In genomic region chr15:41827880-41828746, GRCh38 we compare ENCODE assay signal across 1 cellular context.
TF ChIP-seq lines count a peak whose summit lies in the region.

TSS of gene JMJD7 (plus strand) at chr15:41828092. CDS start at chr15:41828125, 33 bp downstream.

TF ChIP-seq in HepG2, 621 proteins besides CTCF, POLR2A, EP300 and RAD21 (continued from another document and continues in another):
- TF ChIP-seq SKIL (CRISPR knock-in tag; IDR thresholded peaks at IDR 0.05; ENCODE audit: borderline replicate concordance), result no peak
- TF ChIP-seq ZNF234 (CRISPR knock-in tag; conservative IDR thresholded peaks at IDR 0.05), result no peak
- TF ChIP-seq JUN (CRISPR knock-in tag; IDR thresholded peaks at IDR 0.05), result no peak
- no peak for TF ChIP-seq CHD2 (IDR thresholded peaks at IDR 0.05; ENCODE audit: low read depth, low read length)
- peak; percentile 27; the same call in 1 of the 2 replicates for TF ChIP-seq RXRB (CRISPR knock-in tag; IDR thresholded peaks at IDR 0.05; ENCODE audit: borderline replicate concordance)
- no peak for TF ChIP-seq MYNN (CRISPR knock-in tag; IDR thresholded peaks at IDR 0.05; ENCODE audit: low read depth)
- TF ChIP-seq HDAC1 (CRISPR knock-in tag; IDR thresholded peaks at IDR 0.05), result peak; percentile 30; the same call in 1 of the 2 replicates
- TF ChIP-seq ZNF691 (CRISPR knock-in tag; IDR thresholded peaks at IDR 0.05; ENCODE audit: borderline replicate concordance, low read depth), result no peak
- TF ChIP-seq HES4 (CRISPR knock-in tag; IDR thresholded peaks at IDR 0.05; ENCODE audit: borderline replicate concordance), result no peak
- TF ChIP-seq ZEB1 (IDR thresholded peaks at IDR 0.05; ENCODE audit: insufficient replicate concordance, low read depth), result no peak
- TF ChIP-seq, protein P1, sequence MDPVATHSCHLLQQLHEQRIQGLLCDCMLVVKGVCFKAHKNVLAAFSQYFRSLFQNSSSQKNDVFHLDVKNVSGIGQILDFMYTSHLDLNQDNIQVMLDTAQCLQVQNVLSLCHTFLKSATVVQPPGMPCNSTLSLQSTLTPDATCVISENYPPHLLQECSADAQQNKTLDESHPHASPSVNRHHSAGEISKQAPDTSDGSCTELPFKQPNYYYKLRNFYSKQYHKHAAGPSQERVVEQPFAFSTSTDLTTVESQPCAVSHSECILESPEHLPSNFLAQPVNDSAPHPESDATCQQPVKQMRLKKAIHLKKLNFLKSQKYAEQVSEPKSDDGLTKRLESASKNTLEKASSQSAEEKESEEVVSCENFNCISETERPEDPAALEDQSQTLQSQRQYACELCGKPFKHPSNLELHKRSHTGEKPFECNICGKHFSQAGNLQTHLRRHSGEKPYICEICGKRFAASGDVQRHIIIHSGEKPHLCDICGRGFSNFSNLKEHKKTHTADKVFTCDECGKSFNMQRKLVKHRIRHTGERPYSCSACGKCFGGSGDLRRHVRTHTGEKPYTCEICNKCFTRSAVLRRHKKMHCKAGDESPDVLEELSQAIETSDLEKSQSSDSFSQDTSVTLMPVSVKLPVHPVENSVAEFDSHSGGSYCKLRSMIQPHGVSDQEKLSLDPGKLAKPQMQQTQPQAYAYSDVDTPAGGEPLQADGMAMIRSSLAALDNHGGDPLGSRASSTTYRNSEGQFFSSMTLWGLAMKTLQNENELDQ (CRISPR knock-in tag; IDR thresholded peaks at IDR 0.05; ENCODE audit: borderline replicate concordance), result no peak
- 0 out of 2 replicates have a peak, but pooled peaks have one; percentile 59 for TF ChIP-seq ZNF296 (CRISPR knock-in tag; conservative IDR thresholded peaks at IDR 0.05)
- no peak for TF ChIP-seq ZNF879 (CRISPR knock-in tag; IDR thresholded peaks at IDR 0.05)
- TF ChIP-seq ZBTB7B (CRISPR knock-in tag; IDR thresholded peaks at IDR 0.05), result peak; percentile 24; the same call in 1 of the 2 replicates
- TF ChIP-seq, protein P2, sequence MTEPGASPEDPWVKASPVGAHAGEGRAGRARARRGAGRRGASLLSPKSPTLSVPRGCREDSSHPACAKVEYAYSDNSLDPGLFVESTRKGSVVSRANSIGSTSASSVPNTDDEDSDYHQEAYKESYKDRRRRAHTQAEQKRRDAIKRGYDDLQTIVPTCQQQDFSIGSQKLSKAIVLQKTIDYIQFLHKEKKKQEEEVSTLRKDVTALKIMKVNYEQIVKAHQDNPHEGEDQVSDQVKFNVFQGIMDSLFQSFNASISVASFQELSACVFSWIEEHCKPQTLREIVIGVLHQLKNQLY (CRISPR knock-in tag; IDR thresholded peaks at IDR 0.05), result no peak
- TF ChIP-seq RCOR2 (CRISPR knock-in tag; IDR thresholded peaks at IDR 0.05), result no peak
- no peak for TF ChIP-seq ZNF607 (CRISPR knock-in tag; IDR thresholded peaks at IDR 0.05; ENCODE audit: borderline replicate concordance)
- TF ChIP-seq, protein P3, sequence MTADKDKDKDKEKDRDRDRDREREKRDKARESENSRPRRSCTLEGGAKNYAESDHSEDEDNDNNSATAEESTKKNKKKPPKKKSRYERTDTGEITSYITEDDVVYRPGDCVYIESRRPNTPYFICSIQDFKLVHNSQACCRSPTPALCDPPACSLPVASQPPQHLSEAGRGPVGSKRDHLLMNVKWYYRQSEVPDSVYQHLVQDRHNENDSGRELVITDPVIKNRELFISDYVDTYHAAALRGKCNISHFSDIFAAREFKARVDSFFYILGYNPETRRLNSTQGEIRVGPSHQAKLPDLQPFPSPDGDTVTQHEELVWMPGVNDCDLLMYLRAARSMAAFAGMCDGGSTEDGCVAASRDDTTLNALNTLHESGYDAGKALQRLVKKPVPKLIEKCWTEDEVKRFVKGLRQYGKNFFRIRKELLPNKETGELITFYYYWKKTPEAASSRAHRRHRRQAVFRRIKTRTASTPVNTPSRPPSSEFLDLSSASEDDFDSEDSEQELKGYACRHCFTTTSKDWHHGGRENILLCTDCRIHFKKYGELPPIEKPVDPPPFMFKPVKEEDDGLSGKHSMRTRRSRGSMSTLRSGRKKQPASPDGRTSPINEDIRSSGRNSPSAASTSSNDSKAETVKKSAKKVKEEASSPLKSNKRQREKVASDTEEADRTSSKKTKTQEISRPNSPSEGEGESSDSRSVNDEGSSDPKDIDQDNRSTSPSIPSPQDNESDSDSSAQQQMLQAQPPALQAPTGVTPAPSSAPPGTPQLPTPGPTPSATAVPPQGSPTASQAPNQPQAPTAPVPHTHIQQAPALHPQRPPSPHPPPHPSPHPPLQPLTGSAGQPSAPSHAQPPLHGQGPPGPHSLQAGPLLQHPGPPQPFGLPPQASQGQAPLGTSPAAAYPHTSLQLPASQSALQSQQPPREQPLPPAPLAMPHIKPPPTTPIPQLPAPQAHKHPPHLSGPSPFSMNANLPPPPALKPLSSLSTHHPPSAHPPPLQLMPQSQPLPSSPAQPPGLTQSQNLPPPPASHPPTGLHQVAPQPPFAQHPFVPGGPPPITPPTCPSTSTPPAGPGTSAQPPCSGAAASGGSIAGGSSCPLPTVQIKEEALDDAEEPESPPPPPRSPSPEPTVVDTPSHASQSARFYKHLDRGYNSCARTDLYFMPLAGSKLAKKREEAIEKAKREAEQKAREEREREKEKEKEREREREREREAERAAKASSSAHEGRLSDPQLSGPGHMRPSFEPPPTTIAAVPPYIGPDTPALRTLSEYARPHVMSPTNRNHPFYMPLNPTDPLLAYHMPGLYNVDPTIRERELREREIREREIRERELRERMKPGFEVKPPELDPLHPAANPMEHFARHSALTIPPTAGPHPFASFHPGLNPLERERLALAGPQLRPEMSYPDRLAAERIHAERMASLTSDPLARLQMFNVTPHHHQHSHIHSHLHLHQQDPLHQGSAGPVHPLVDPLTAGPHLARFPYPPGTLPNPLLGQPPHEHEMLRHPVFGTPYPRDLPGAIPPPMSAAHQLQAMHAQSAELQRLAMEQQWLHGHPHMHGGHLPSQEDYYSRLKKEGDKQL (CRISPR knock-in tag; IDR thresholded peaks at IDR 0.05; ENCODE audit: low read depth), result no peak
- no peak for TF ChIP-seq HOXA9 (CRISPR knock-in tag; IDR thresholded peaks at IDR 0.05; ENCODE audit: borderline replicate concordance)
- no peak for TF ChIP-seq ZNF383 (CRISPR knock-in tag; IDR thresholded peaks at IDR 0.05; ENCODE audit: borderline replicate concordance)
- TF ChIP-seq PLRG1 (conservative IDR thresholded peaks at IDR 0.05), result no peak
- peak; percentile 30; the same call in 1 of the 2 replicates for TF ChIP-seq ZNF891 (CRISPR knock-in tag; IDR thresholded peaks at IDR 0.05)
- TF ChIP-seq FIP1L1 (IDR thresholded peaks at IDR 0.05; ENCODE audit: borderline replicate concordance, insufficient read depth, low read depth, low read length), result no peak
- TF ChIP-seq SAP130 (CRISPR knock-in tag; IDR thresholded peaks at IDR 0.05; ENCODE audit: low read depth), result peak; percentile 79
- TF ChIP-seq SSRP1 (CRISPR knock-in tag; IDR thresholded peaks at IDR 0.05), result no peak
- TF ChIP-seq IKZF1 (IDR thresholded peaks at IDR 0.05), result no peak
- TF ChIP-seq ETV5 (CRISPR knock-in tag; IDR thresholded peaks at IDR 0.05; ENCODE audit: borderline replicate concordance), result no peak
- no peak for TF ChIP-seq THAP7 (CRISPR knock-in tag; IDR thresholded peaks at IDR 0.05)
- TF ChIP-seq ZNF552 (CRISPR knock-in tag; IDR thresholded peaks at IDR 0.05; ENCODE audit: borderline replicate concordance), result peak; percentile 25; the same call in 1 of the 2 replicates
- TF ChIP-seq ZFP41 (CRISPR knock-in tag; IDR thresholded peaks at IDR 0.05; ENCODE audit: borderline replicate concordance), result no peak; the same call in 1 of the 2 replicates
- TF ChIP-seq TP53 (CRISPR knock-in tag; conservative IDR thresholded peaks at IDR 0.05), result no peak
- no peak for TF ChIP-seq MTF1 (CRISPR knock-in tag; IDR thresholded peaks at IDR 0.05)
- TF ChIP-seq XRCC5 (optimal IDR thresholded peaks at IDR 0.05; ENCODE audit: low read length), result no peak
- peak; percentile 97 for TF ChIP-seq KDM2A (CRISPR knock-in tag; IDR thresholded peaks at IDR 0.05; ENCODE audit: borderline replicate concordance, low read depth)
- TF ChIP-seq ZBTB44 (CRISPR knock-in tag; IDR thresholded peaks at IDR 0.05), result no peak
- no peak for TF ChIP-seq ZNF556 (CRISPR knock-in tag; IDR thresholded peaks at IDR 0.05; ENCODE audit: borderline replicate concordance)
- peak; percentile 58; the same call in 1 of the 2 replicates for TF ChIP-seq SIN3A (IDR thresholded peaks at IDR 0.05; ENCODE audit: borderline replicate concordance, low read depth, low read length)
- TF ChIP-seq HNF4G (IDR thresholded peaks at IDR 0.05; ENCODE audit: borderline replicate concordance, low read depth, low read length), result no peak
- TF ChIP-seq HNF4G (CRISPR knock-in tag; IDR thresholded peaks at IDR 0.05; ENCODE audit: borderline replicate concordance, low read depth), result no peak
- TF ChIP-seq IRX3 (CRISPR knock-in tag; IDR thresholded peaks at IDR 0.05; ENCODE audit: borderline replicate concordance, low read depth), result no peak
- TF ChIP-seq GABPB1 (CRISPR knock-in tag; IDR thresholded peaks at IDR 0.05), result peak; percentile 61; the same call in 1 of the 2 replicates
- no peak for TF ChIP-seq NR3C1 (CRISPR knock-in tag; IDR thresholded peaks at IDR 0.05)
- TF ChIP-seq, protein P4, sequence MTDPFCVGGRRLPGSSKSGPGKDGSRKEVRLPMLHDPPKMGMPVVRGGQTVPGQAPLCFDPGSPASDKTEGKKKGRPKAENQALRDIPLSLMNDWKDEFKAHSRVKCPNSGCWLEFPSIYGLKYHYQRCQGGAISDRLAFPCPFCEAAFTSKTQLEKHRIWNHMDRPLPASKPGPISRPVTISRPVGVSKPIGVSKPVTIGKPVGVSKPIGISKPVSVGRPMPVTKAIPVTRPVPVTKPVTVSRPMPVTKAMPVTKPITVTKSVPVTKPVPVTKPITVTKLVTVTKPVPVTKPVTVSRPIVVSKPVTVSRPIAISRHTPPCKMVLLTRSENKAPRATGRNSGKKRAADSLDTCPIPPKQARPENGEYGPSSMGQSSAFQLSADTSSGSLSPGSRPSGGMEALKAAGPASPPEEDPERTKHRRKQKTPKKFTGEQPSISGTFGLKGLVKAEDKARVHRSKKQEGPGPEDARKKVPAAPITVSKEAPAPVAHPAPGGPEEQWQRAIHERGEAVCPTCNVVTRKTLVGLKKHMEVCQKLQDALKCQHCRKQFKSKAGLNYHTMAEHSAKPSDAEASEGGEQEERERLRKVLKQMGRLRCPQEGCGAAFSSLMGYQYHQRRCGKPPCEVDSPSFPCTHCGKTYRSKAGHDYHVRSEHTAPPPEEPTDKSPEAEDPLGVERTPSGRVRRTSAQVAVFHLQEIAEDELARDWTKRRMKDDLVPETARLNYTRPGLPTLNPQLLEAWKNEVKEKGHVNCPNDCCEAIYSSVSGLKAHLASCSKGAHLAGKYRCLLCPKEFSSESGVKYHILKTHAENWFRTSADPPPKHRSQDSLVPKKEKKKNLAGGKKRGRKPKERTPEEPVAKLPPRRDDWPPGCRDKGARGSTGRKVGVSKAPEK (CRISPR knock-in tag; IDR thresholded peaks at IDR 0.05; ENCODE audit: borderline replicate concordance), result no peak
- TF ChIP-seq ZMYM4 (CRISPR knock-in tag; IDR thresholded peaks at IDR 0.05), result no peak
- no peak for TF ChIP-seq HOXA7 (CRISPR knock-in tag; IDR thresholded peaks at IDR 0.05)
- no peak; the same call in 1 of the 2 replicates for TF ChIP-seq ZNF598 (CRISPR knock-in tag; IDR thresholded peaks at IDR 0.05; ENCODE audit: borderline replicate concordance)
- no peak for TF ChIP-seq PRMT3 (CRISPR knock-in tag; IDR thresholded peaks at IDR 0.05; ENCODE audit: borderline replicate concordance, low read depth)
- TF ChIP-seq KDM3A (CRISPR knock-in tag; IDR thresholded peaks at IDR 0.05; ENCODE audit: low read depth), result no peak
- TF ChIP-seq ZFP82 (CRISPR knock-in tag; IDR thresholded peaks at IDR 0.05; ENCODE audit: borderline replicate concordance), result no peak
- no peak for TF ChIP-seq ARNTL (CRISPR knock-in tag; IDR thresholded peaks at IDR 0.05)
- peak; percentile 52 for TF ChIP-seq MXD4 (CRISPR knock-in tag; IDR thresholded peaks at IDR 0.05)
- no peak for TF ChIP-seq ZNF414 (CRISPR knock-in tag; IDR thresholded peaks at IDR 0.05)
- no peak for TF ChIP-seq TAF15 (IDR thresholded peaks at IDR 0.05; ENCODE audit: low read depth, low read length, poor library complexity, severe bottlenecking)
- TF ChIP-seq ZNF446 (CRISPR knock-in tag; IDR thresholded peaks at IDR 0.05), result no peak
